8 cellular contexts compared by ENCODE assay signal in the genomic region with DNA sequence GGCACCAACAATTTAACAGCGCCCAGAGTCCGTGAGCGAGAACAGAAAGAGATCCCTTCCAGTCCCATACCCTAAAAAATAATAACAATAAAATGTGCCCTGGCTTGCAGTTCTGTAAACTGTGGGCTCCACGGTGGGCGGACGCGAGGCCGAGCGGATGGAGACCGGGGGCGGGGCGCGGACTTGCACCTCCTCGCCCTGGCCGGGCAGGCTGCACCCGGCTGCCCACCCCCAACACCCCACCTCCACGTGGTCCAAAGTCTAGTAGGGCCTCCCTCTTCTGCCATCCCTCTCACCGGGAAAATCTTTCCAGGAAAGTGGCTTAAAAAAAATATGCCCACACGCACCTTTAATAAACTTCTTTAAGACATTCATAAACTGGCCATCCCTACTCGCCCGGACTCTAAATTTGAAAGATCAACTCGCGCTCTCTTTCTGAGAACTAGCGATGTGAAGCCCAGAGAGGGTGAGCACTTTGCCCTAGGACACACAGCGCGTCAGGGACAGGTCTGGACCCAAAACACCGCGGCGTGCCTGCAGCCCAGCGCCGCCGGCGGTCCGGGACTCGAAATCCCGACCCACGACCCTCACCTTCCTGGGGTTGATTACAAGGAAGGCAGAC. TPM values are rescaled to one million over a fixed set of nuclear protein-coding genes. Genes with fewer than 3 reads are reported as not detected.
DNase-seq lines count a peak whose midpoint lies in the region; ATAC-seq, FAIRE-seq and TF ChIP-seq lines count a peak whose summit lies in the region.

No MANE protein-coding gene starts in this region.

- H3K27ac Mint-ChIP-seq in GM23338 = no peak overlapping the region

- no peaks in the 10 kb centered on the region for H4K20me1 ChIP-seq in GM23338 (replicated peaks; ENCODE audit: insufficient read depth)

- H3K4me1 ChIP-seq in GM23338 (ENCODE audit: insufficient read depth) (peaks cover 43% of the 10 kb centered on the region), SJCRH30 (no peaks in the 10 kb centered on the region; the same call in 1 of the 2 replicates)

- peak overlapping the region; percentile 90 for H2AFZ ChIP-seq in GM23338

- H3K27me3 Mint-ChIP-seq in GM23338 (ENCODE audit: insufficient read depth, low read depth, poor library complexity) = peaks cover 26% of the 10 kb centered on the region

- H3K9me3 Mint-ChIP-seq in GM23338 = peaks cover 3% of the 10 kb centered on the region; the same call in 2 of the 3 replicates

- H3K4me3 ChIP-seq in GM23338 = peak overlapping the region; percentile 79
- H3K4me3 ChIP-seq in SJCRH30 = peak overlapping the region; percentile 67
- peak overlapping the region; percentile 52 for H3K4me3 ChIP-seq in epithelial cell of proximal tubule (ENCODE audit: low read depth, low read length)
- peak overlapping the region; percentile 56 for H3K4me3 ChIP-seq in skeletal muscle cell (ENCODE audit: low read depth, low read length)

- peak overlapping the region; percentile 88 for H3K4me2 ChIP-seq in GM23338

- peak overlapping the region; percentile 78 for H3K4me3 Mint-ChIP-seq in GM23338

- no peaks in the 10 kb centered on the region for H3K36me3 ChIP-seq in GM23338 (ENCODE audit: insufficient read depth)
- no peaks in the 10 kb centered on the region for H3K36me3 ChIP-seq in SJCRH30

- H3K27me3 ChIP-seq in GM23338 (ENCODE audit: insufficient read depth) (peaks cover 4% of the 10 kb centered on the region; the same call in 1 of the 2 replicates), SJCRH30 (peaks cover 7% of the 10 kb centered on the region)

- no peaks in the 10 kb centered on the region for H3K9me2 ChIP-seq in GM23338 (ENCODE audit: insufficient read depth)

- ATAC-seq in GM23338 = no peak; the same call in 2 of the 3 replicates
- no peak for ATAC-seq in HG02884 (IDR thresholded peaks at IDR 0.05; ENCODE audit: unreplicated experiment)

- FAIRE-seq in HTR-8/SVneo (lab: Jason Lieb, UNC) = no peak

- peaks cover 34% of the 10 kb centered on the region for H3K4me1 Mint-ChIP-seq in GM23338

- TF ChIP-seq CTCF in GM23338 (conservative IDR thresholded peaks at IDR 0.05; ENCODE audit: low read depth in 2 of 2) = no peak
- TF ChIP-seq CTCF in epithelial cell of proximal tubule (conservative IDR thresholded peaks at IDR 0.05; ENCODE audit: low read depth, low read length) = no peak

- no peak overlapping the region for H3K27ac ChIP-seq in GM23338 (ENCODE audit: low read depth)
- peak overlapping the region; percentile 40 for H3K27ac ChIP-seq in SJCRH30

- H3K9me3 ChIP-seq in SJCRH30 (replicated peaks) = no peaks in the 10 kb centered on the region

- H3K79me2 ChIP-seq in GM23338 (replicated peaks; ENCODE audit: insufficient read depth) = peaks cover 19% of the 10 kb centered on the region

- no peaks in the 10 kb centered on the region; the same call in 2 of the 3 replicates for H3K36me3 Mint-ChIP-seq in GM23338 (ENCODE audit: low read depth)

- peak; percentile 42 for DNase-seq in GM23338 (ENCODE audit: low spot score)
- peak in 1 of 2 experiments; percentile 34 for DNase-seq in SJCRH30
- no peak for DNase-seq in epithelial cell of proximal tubule (ENCODE audit: low read depth)
- DNase-seq in skeletal muscle cell (ENCODE audit: low read depth) = no peak
- no peak for DNase-seq in ecto neural progenitor cell (ENCODE audit: low spot score)
- DNase-seq in OCI-M2 (lab: John Stamatoyannopoulos, UW; ENCODE audit: unreplicated experiment) = no peak
- DNase-seq in HTR-8/SVneo (ENCODE audit: insufficient read length, low spot score) = no peak

- H3F3A ChIP-seq in GM23338 (replicated peaks; ENCODE audit: low read depth) = peaks cover 9% of the 10 kb centered on the region; the same call in 1 of the 2 replicates

TF ChIP-seq in GM23338, 12 proteins besides CTCF, POLR2A, EP300 and RAD21:
- peak; percentile 1; the same call in 1 of the 2 replicates for TF ChIP-seq POLR2AphosphoS5 (IDR thresholded peaks at IDR 0.05; ENCODE audit: low read depth)
- TF ChIP-seq, protein P1, sequence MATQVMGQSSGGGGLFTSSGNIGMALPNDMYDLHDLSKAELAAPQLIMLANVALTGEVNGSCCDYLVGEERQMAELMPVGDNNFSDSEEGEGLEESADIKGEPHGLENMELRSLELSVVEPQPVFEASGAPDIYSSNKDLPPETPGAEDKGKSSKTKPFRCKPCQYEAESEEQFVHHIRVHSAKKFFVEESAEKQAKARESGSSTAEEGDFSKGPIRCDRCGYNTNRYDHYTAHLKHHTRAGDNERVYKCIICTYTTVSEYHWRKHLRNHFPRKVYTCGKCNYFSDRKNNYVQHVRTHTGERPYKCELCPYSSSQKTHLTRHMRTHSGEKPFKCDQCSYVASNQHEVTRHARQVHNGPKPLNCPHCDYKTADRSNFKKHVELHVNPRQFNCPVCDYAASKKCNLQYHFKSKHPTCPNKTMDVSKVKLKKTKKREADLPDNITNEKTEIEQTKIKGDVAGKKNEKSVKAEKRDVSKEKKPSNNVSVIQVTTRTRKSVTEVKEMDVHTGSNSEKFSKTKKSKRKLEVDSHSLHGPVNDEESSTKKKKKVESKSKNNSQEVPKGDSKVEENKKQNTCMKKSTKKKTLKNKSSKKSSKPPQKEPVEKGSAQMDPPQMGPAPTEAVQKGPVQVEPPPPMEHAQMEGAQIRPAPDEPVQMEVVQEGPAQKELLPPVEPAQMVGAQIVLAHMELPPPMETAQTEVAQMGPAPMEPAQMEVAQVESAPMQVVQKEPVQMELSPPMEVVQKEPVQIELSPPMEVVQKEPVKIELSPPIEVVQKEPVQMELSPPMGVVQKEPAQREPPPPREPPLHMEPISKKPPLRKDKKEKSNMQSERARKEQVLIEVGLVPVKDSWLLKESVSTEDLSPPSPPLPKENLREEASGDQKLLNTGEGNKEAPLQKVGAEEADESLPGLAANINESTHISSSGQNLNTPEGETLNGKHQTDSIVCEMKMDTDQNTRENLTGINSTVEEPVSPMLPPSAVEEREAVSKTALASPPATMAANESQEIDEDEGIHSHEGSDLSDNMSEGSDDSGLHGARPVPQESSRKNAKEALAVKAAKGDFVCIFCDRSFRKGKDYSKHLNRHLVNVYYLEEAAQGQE (IDR thresholded peaks at IDR 0.05; ENCODE audit: unreplicated experiment) = no peak
- no peak for TF ChIP-seq CREB1 (CRISPR knock-in tag; IDR thresholded peaks at IDR 0.05; ENCODE audit: low read depth)

RNA-seq across cellular contexts. Expression of a gene that starts 1.8 kb away (rescaled TPM):
- total RNA-seq in GM23338 (2014; rRNA removed; shearing (Covaris generic)) = 5.6 and 6.7 TPM in 2 replicates
- polyA plus RNA-seq in GM23338 (2016; fragmentation: Nextera tagmentation; extraction: Ambion mirVana) = 2.4 and 2.7 TPM in 2 replicates
- 1.7 and 2.2 TPM in 2 replicates for total RNA-seq in SJCRH30 (2014; rRNA removed; shearing (Covaris generic))
- 0.23 and 0.58 TPM in 2 replicates for total RNA-seq in epithelial cell of proximal tubule
